ENCODE assay signal across 9 cellular contexts in genomic region chrX:135596495-135596894, GRCh38.
DNase-seq lines count a peak whose midpoint lies in the region; ATAC-seq, FAIRE-seq and TF ChIP-seq lines count a peak whose summit lies in the region.
"Had no signal": no experiment of that assay in that cellular context is flagged by ENCODE, and none has a peak within 500 bp of the region (broad histone marks: within the 10 kb centered on the region; RNA-seq: fewer than 3 reads in every experiment).

No MANE protein-coding gene starts in this region.

- intact Hi-C loops in left ventricle myocardium superior (cut with micrococcal nuclease) = no loop called here
- intact Hi-C loops in prostate gland (cut with DNase I) = no loop called here

- H3K4me3 ChIP-seq in prostate gland = no peak overlapping the region

- DNase-seq in DMS53 treated with DMSO at 0.1 percent for 48 hours (lab: John Stamatoyannopoulos, UW; ENCODE audit: unreplicated experiment) (peak; percentile 34), RCC 7860 (ENCODE audit: low spot score) (peak; percentile 4), left ventricle myocardium superior (peak; percentile 33), NCI-H2081 treated with DMSO at 0.1 percent for 48 hours (lab: John Stamatoyannopoulos, UW) (no peak), prostate gland (ENCODE audit: low spot score) (no peak)
- DNase-seq in activated effector memory CD4-positive, alpha-beta T cell treated with Interleukin-2 at 50 U/mL for 16 hours = peak; percentile 4
- DNase-seq in stimulated activated CD4-positive, alpha-beta T cell treated with anti-CD3 and anti-CD28 coated beads, Interleukin-4, amount 100 ng/mL, for 1 hour = peak; percentile 45

- H3K36me3 ChIP-seq in prostate gland = no peaks in the 10 kb centered on the region

- WGBS in prostate gland = 46% methylated on average over 18 of the region's 18 CpGs

- peak in 1 of 4 experiments; percentile 21 for TF ChIP-seq CTCF in prostate gland (IDR thresholded peaks at IDR 0.05)

- peak; percentile 64 for ATAC-seq in HG03439 (IDR thresholded peaks at IDR 0.05; ENCODE audit: unreplicated experiment)
- ATAC-seq in left ventricle myocardium superior = peak; percentile 44

- H3K27ac ChIP-seq in prostate gland = no peak overlapping the region

- no peaks in the 10 kb centered on the region for H3K27me3 ChIP-seq in prostate gland (replicated peaks; ENCODE audit: insufficient read depth)

- TF ChIP-seq POLR2A in prostate gland (IDR thresholded peaks at IDR 0.05) = no peak

- no peaks in the 10 kb centered on the region for H3K4me1 ChIP-seq in prostate gland (replicated peaks)

- FAIRE-seq in RCC 7860 (lab: Jason Lieb, UNC) = no peak
- FAIRE-seq: TTC549 had no signal

- no peaks in the 10 kb centered on the region for H3K9me3 ChIP-seq in prostate gland

Comparison
In these comparisons a context has a peak if more than half of its experiments do, and no peak if none do; other contexts are left out.
1. DNase-seq: peak in DMS53 treated with DMSO at 0.1 percent for 48 hours (single experiment), RCC 7860 (single experiment), activated effector memory CD4-positive, alpha-beta T cell treated with Interleukin-2 at 50 U/mL for 16 hours (single experiment), left ventricle myocardium superior (single experiment) and stimulated activated CD4-positive, alpha-beta T cell treated with anti-CD3 and anti-CD28 coated beads, Interleukin-4, amount 100 ng/mL, for 1 hour (single experiment); none in NCI-H2081 treated with DMSO at 0.1 percent for 48 hours (single experiment) and prostate gland (single experiment).